Comparison of ENCODE assay signal across 10 cellular contexts in the genomic region with DNA sequence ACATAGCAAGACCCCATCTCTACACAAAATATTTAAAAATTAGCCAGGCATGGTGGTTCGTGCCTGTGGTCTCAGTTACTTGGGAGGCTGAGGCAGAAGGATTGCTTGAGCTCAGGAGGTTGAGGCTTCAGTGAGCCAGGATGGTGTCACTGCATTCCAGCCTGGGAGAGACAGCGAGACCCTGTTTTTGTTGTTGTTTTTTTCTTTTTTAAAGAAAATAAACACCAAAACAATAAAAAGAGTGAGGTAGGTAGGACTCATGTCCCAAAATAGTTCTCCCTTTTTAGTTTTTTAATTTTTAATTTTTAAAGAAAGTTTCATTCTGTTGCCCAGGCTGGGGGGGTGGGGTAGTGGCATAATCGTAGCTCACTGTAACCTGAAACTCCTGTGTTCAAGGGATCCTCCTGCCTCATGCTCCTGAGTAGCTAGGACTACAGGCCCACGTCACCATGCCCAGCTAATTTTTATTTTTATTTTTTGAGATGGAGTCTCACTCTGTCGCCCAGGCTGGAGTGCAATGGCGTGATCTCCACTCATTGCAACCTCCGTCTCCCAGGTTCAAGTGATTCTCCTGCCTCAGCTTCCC. TPM values are rescaled to one million over a fixed set of nuclear protein-coding genes. Genes with fewer than 3 reads are reported as not detected.
A peak's percentile ranks its signal among the peaks of the same experiment; 100 is the strongest.
DNase-seq lines count a peak whose midpoint lies in the region; ATAC-seq and TF ChIP-seq lines count a peak whose summit lies in the region.
"Had no signal": no experiment of that assay in that cellular context is flagged by ENCODE, and none has a peak within 500 bp of the region (broad histone marks: within the 10 kb centered on the region; RNA-seq: fewer than 3 reads in every experiment).

No MANE protein-coding gene starts in this region.

- H3K9me3 ChIP-seq in SK-N-SH (no peaks in the 10 kb centered on the region), SJSA1 (replicated peaks) (no peaks in the 10 kb centered on the region), gastroesophageal sphincter (no peaks in the 10 kb centered on the region)

- no peak overlapping the region for H2AFZ ChIP-seq in SK-N-SH (ENCODE audit: low read depth)

- no peaks in the 10 kb centered on the region for H3K9me3 Mint-ChIP-seq in stimulated activated memory B cell treated with anti-CD40 and anti-IgM and Interleukin-4, amounts not matched to agents 10 μg/mL and 1 μg/mL and 100 μg/mL, for 72 hours
- H3K9me3 Mint-ChIP-seq: dendritic cell treated with granulocyte-macrophage colony-stimulating factor and Interleukin-4, amounts not matched to agents 40 ng/mL and 50 ng/mL, for 4 days had no signal

- H3K27ac Mint-ChIP-seq in stimulated activated memory B cell treated with anti-CD40 and anti-IgM and Interleukin-4, amounts not matched to agents 10 μg/mL and 1 μg/mL and 100 μg/mL, for 72 hours = peak overlapping the region; percentile 92

- H3K4me3 ChIP-seq in SK-N-SH (ENCODE audit: low read depth in 2 of 2, low read length in 1 of 2) = no peak overlapping the region
- no peak overlapping the region for H3K4me3 ChIP-seq in SJSA1
- H3K4me3 ChIP-seq in gastroesophageal sphincter = no peak overlapping the region

- H3K27me3 Mint-ChIP-seq in stimulated activated memory B cell treated with anti-CD40 and anti-IgM and Interleukin-4, amounts not matched to agents 10 μg/mL and 1 μg/mL and 100 μg/mL, for 72 hours = no peaks in the 10 kb centered on the region

- H3K4me1 Mint-ChIP-seq in stimulated activated memory B cell treated with anti-CD40 and anti-IgM and Interleukin-4, amounts not matched to agents 10 μg/mL and 1 μg/mL and 100 μg/mL, for 72 hours = peaks cover 43% of the 10 kb centered on the region

- peak overlapping the region in 1 of 2 experiments; percentile 99; a peak in 2 of 4 replicates for H3K27ac ChIP-seq in SK-N-SH (ENCODE audit: low read depth in 2 of 2, low read length in 1 of 2)
- peak overlapping the region; percentile 84 for H3K27ac ChIP-seq in SJSA1
- peak overlapping the region; percentile 95 to 98 (median 96) for H3K27ac ChIP-seq in gastroesophageal sphincter

- H3K36me3 Mint-ChIP-seq in stimulated activated memory B cell treated with anti-CD40 and anti-IgM and Interleukin-4, amounts not matched to agents 10 μg/mL and 1 μg/mL and 100 μg/mL, for 72 hours = peaks cover 5% of the 10 kb centered on the region

- CTCF ChIA-PET in SK-N-SH (lab: Yijun Ruan, JAX) = interaction anchor here (0.9 to 3.1 kb wide), 4 partner anchors 12 to 38 kb away, joined by 3 to 29 read pairs (median 7); no protein-coding TSS in a partner anchor

- no peaks in the 10 kb centered on the region for H4K20me1 ChIP-seq in SK-N-SH (ENCODE audit: insufficient read depth)

- H3K27me3 ChIP-seq in SK-N-SH (ENCODE audit: insufficient read depth) (no peaks in the 10 kb centered on the region), SJSA1 (replicated peaks) (no peaks in the 10 kb centered on the region), gastroesophageal sphincter (no peaks in the 10 kb centered on the region)

- TF ChIP-seq EP300 in SK-N-SH (IDR thresholded peaks at IDR 0.05; ENCODE audit: borderline replicate concordance in 1 of 2, low read depth in 1 of 2, low read length in 1 of 2) = no peak
- no peak for TF ChIP-seq EP300 in gastroesophageal sphincter (IDR thresholded peaks at IDR 0.05)

- H3K9me2 ChIP-seq in SK-N-SH = no peaks in the 10 kb centered on the region

- no peak overlapping the region for H3K4me3 Mint-ChIP-seq in stimulated activated memory B cell treated with anti-CD40 and anti-IgM and Interleukin-4, amounts not matched to agents 10 μg/mL and 1 μg/mL and 100 μg/mL, for 72 hours
- H3K4me3 Mint-ChIP-seq: dendritic cell treated with granulocyte-macrophage colony-stimulating factor and Interleukin-4, amounts not matched to agents 40 ng/mL and 50 ng/mL, for 4 days had no signal

- H3K4me2 ChIP-seq in SK-N-SH = no peak overlapping the region

- no peak overlapping the region; the same call in 1 of the 2 replicates for H3K9ac ChIP-seq in SK-N-SH

- TF ChIP-seq POLR2A in gastroesophageal sphincter (IDR thresholded peaks at IDR 0.05) = no peak

- TF ChIP-seq RAD21 in SK-N-SH (IDR thresholded peaks at IDR 0.05; ENCODE audit: low read length) = no peak

- peaks cover 95% of the 10 kb centered on the region for H3K79me2 ChIP-seq in SK-N-SH (ENCODE audit: insufficient read depth)

- DNase-seq in SK-N-SH (no peak), SJSA1 (ENCODE audit: low read depth in 1 of 2, low spot score in 2 of 2) (peak in 1 of 2 experiments; percentile 48), NCI-H2081 (lab: John Stamatoyannopoulos, UW) (no peak), cerebellum (ENCODE audit: low spot score) (no peak)

- H3K4me1 ChIP-seq in SK-N-SH (ENCODE audit: control insufficient read depth in 1 of 2, insufficient read depth in 2 of 2, low read depth in 1 of 2, low read length in 1 of 2) = peaks cover 18 to 19% of the 10 kb centered on the region in 2 experiments; a peak in 3 of 4 replicates
- H3K4me1 ChIP-seq in SJSA1 (replicated peaks) = peaks cover 50% of the 10 kb centered on the region
- H3K4me1 ChIP-seq in gastroesophageal sphincter = peaks cover 2 to 68% (median 43%) of the 10 kb centered on the region in 3 donors

- peaks cover 45% of the 10 kb centered on the region for H3F3A ChIP-seq in SK-N-SH (replicated peaks; ENCODE audit: insufficient read depth)

- 81% methylated on average over 7 of the region's 7 CpGs for WGBS in SK-N-SH (ENCODE audit: low lambda C conversion rate)
- 75 to 86% methylated on average over 7 of the region's 7 CpGs for WGBS in gastroesophageal sphincter (ENCODE audit: low coverage in 1 of 2), 2 donors

- H3K36me3 ChIP-seq in SK-N-SH (replicated peaks in 1 of 2; ENCODE audit: control insufficient read depth in 1 of 2, insufficient read depth in 2 of 2, low read length in 1 of 2) (no peaks in the 10 kb centered on the region), SJSA1 (peaks cover 10% of the 10 kb centered on the region), gastroesophageal sphincter (no peaks in the 10 kb centered on the region)

- ATAC-seq in SK-N-SH treated with all-trans-retinoic acid at 6 μM for 48 hours (no peak), gastroesophageal sphincter (no peak), GM21390 (IDR thresholded peaks at IDR 0.05; ENCODE audit: unreplicated experiment) (no peak)
- ATAC-seq in stimulated activated memory B cell treated with anti-CD40 and anti-IgM and Interleukin-4, amounts not matched to agents 10 μg/mL and 1 μg/mL and 100 μg/mL, for 72 hours = no peak
- ATAC-seq: sciatic nerve had no signal

- no peak for TF ChIP-seq CTCF in SK-N-SH (IDR thresholded peaks at IDR 0.05)
- TF ChIP-seq CTCF in gastroesophageal sphincter (IDR thresholded peaks at IDR 0.05) = no peak

- POLR2A ChIA-PET in SK-N-SH (lab: Yijun Ruan, JAX) = interaction anchor here (3.0 to 13.9 kb wide), 2 partner anchors 25 to 49 kb away, joined by 7 to 591 read pairs; a partner anchor contains a TSS

TF ChIP-seq in SK-N-SH treated with all-trans-retinoic acid at 6 μM for 48 hours, 23 proteins besides CTCF, POLR2A, EP300 and RAD21:
- TF ChIP-seq ZC3H10 (CRISPR knock-in tag; IDR thresholded peaks at IDR 0.05) (0 out of 2 replicates have a peak, but pooled peaks have one; percentile 26), GLIS3 (CRISPR knock-in tag; IDR thresholded peaks at IDR 0.05) (no peak)
TF ChIP-seq in SK-N-SH treated with all-trans-retinoic acid at 6 μM for 48 hours: peak in this region for 1.

TF ChIP-seq in SK-N-SH, 30 proteins besides CTCF, POLR2A, EP300 and RAD21 (continues in another document):
- TF ChIP-seq GATA2 (CRISPR knock-in tag; IDR thresholded peaks at IDR 0.05) = no peak
- TF ChIP-seq, protein P1, sequence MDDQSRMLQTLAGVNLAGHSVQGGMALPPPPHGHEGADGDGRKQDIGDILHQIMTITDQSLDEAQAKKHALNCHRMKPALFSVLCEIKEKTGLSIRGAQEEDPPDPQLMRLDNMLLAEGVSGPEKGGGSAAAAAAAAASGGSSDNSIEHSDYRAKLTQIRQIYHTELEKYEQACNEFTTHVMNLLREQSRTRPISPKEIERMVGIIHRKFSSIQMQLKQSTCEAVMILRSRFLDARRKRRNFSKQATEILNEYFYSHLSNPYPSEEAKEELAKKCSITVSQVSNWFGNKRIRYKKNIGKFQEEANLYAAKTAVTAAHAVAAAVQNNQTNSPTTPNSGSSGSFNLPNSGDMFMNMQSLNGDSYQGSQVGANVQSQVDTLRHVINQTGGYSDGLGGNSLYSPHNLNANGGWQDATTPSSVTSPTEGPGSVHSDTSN (IDR thresholded peaks at IDR 0.05) = no peak
- TF ChIP-seq MEF2A (IDR thresholded peaks at IDR 0.05; ENCODE audit: borderline replicate concordance, low read depth) = no peak
- TF ChIP-seq RFX5 (IDR thresholded peaks at IDR 0.05; ENCODE audit: low read length) = no peak
- TF ChIP-seq NRF1 (IDR thresholded peaks at IDR 0.05; ENCODE audit: low read depth, low read length) = no peak
- TF ChIP-seq NFIC (IDR thresholded peaks at IDR 0.05; ENCODE audit: borderline replicate concordance) = no peak
- no peak for TF ChIP-seq SMC3 (IDR thresholded peaks at IDR 0.05; ENCODE audit: low read depth, low read length)
- no peak for TF ChIP-seq TEAD4 (IDR thresholded peaks at IDR 0.05; ENCODE audit: borderline replicate concordance, insufficient read depth)

RNA-seq across cellular contexts. Expression of a gene that starts 25.5 kb away (rescaled TPM):
- 285 and 510 TPM in 2 replicates for polyA plus RNA-seq in SK-N-SH (2012; rRNA removed)
- 23.6 and 25.7 TPM in 2 replicates for polyA plus RNA-seq in SK-N-SH (2012; cell fraction: cytosol; rRNA removed)
- polyA plus RNA-seq in SK-N-SH (2012; cell fraction: nucleus; rRNA removed) = 1,545 and 2,619 TPM in 2 replicates
- total RNA-seq in SJSA1 (2014; rRNA removed; shearing (Covaris generic)) = 1,620 and 2,210 TPM in 2 replicates
- total RNA-seq in gastroesophageal sphincter (over 10,000 TPM in 2 of 4 donors, 1,000 to 10,000 TPM in 2; 2,194 to 20,520 (median 8,164) TPM), cerebellum (17,703 TPM)

RNA-seq across cellular contexts. Expression of a gene that starts 50.8 kb away (rescaled TPM):
- 435 and 479 TPM in 2 replicates for polyA plus RNA-seq in SK-N-SH (2012; rRNA removed)
- 93.7 and 99.2 TPM in 2 replicates for polyA plus RNA-seq in SK-N-SH (2012; cell fraction: cytosol; rRNA removed)
- polyA plus RNA-seq in SK-N-SH (2012; cell fraction: nucleus; rRNA removed) = 3,897 and 4,476 TPM in 2 replicates
- total RNA-seq in SJSA1 (2014; rRNA removed; shearing (Covaris generic)) = 6.9 and 12.1 TPM in 2 replicates
- total RNA-seq in gastroesophageal sphincter = 100 to 1,000 TPM in 2 of 4 donors, 10 to 100 TPM in 2; 21.0 to 341 (median 183) TPM
- total RNA-seq in cerebellum = 17.0 TPM

RNA-seq across cellular contexts. Expression of a gene that starts 51.5 kb away (rescaled TPM):
- polyA plus RNA-seq in SK-N-SH (2012; rRNA removed) = 76.7 and 79.9 TPM in 2 replicates
- polyA plus RNA-seq in SK-N-SH (2012; cell fraction: cytosol; rRNA removed) = 26.2 and 41.7 TPM in 2 replicates
- 115 and 159 TPM in 2 replicates for polyA plus RNA-seq in SK-N-SH (2012; cell fraction: nucleus; rRNA removed)
- 103 and 130 TPM in 2 replicates for total RNA-seq in SJSA1 (2014; rRNA removed; shearing (Covaris generic))
- total RNA-seq in gastroesophageal sphincter = 10 to 100 TPM; 70.6 to 97.6 (median 89.2) TPM
- 30.7 TPM for total RNA-seq in cerebellum
